ENCODE assay signal across 10 cellular contexts in the genomic region with DNA sequence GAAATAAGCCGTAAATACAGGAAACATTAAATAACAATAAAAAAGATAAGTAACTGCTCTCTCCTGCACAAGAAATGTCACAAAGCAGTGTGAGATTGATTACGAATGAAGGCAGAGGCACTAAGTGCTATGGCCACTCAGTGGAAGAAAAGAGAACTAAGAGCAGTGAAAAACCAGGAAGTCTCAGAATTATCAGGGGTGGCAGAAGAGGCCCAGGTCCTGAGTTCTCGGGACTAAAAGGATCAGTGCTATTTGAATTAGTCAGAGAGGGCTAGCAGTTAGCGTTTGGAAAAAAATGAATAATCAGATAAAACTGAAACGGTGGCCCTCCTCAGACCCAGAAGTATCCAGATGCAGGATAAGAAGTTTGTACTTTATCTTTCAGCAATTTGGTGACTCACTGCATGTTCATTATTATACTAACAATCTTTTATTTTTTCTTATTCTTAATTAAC.
DNase-seq lines count a peak whose midpoint lies in the region; ATAC-seq and TF ChIP-seq lines count a peak whose summit lies in the region.
"Had no signal": no experiment of that assay in that cellular context is flagged by ENCODE, and none has a peak within 500 bp of the region (broad histone marks: within the 10 kb centered on the region; RNA-seq: fewer than 3 reads in every experiment).

No MANE protein-coding gene starts in this region.

- H3K4me3 Mint-ChIP-seq in CD8-positive, alpha-beta T cell: no peak overlapping the region

- H3K4me3 ChIP-seq in SK-N-SH (ENCODE audit: low read depth in 2 of 2, low read length in 1 of 2): no peak overlapping the region
- H3K4me3 ChIP-seq in left ventricle myocardium inferior: no peak overlapping the region
- no peak overlapping the region for H3K4me3 ChIP-seq in CD8-positive, alpha-beta T cell (ENCODE audit: low read depth, low read length)
- H3K4me3 ChIP-seq: dorsolateral prefrontal cortex had no signal

- H3K36me3 ChIP-seq in SK-N-SH (replicated peaks in 1 of 2; ENCODE audit: control insufficient read depth in 1 of 2, insufficient read depth in 2 of 2, low read length in 1 of 2): no peaks in the 10 kb centered on the region
- H3K36me3 ChIP-seq in left ventricle myocardium inferior: no peaks in the 10 kb centered on the region
- no peaks in the 10 kb centered on the region for H3K36me3 ChIP-seq in CD8-positive, alpha-beta T cell (ENCODE audit: insufficient read depth, low read length)

- ATAC-seq in Right ventricle myocardium superior (ENCODE audit: poor library complexity): peak; percentile 56
- no peak for ATAC-seq in CD8-positive, alpha-beta T cell
- ATAC-seq in GM19455 (IDR thresholded peaks at IDR 0.05; ENCODE audit: unreplicated experiment): no peak
- ATAC-seq in HG02840 (IDR thresholded peaks at IDR 0.05; ENCODE audit: low FRiP score, unreplicated experiment): no peak
- no peak for ATAC-seq in HG02884 (IDR thresholded peaks at IDR 0.05; ENCODE audit: unreplicated experiment)
- ATAC-seq: activated CD4-positive, CD25-positive, alpha-beta regulatory T cell treated with anti-CD3 and anti-CD28 coated beads, Interleukin-2, amount 50 U/mL, for 24 hours had no signal

- no peaks in the 10 kb centered on the region for H3K27me3 Mint-ChIP-seq in CD8-positive, alpha-beta T cell (ENCODE audit: low read depth)

- no peaks in the 10 kb centered on the region for H4K20me1 ChIP-seq in SK-N-SH (ENCODE audit: insufficient read depth)

- H3K4me2 ChIP-seq in SK-N-SH: peak overlapping the region; percentile 34; the same call in 1 of the 2 replicates

- intact Hi-C loops in Right ventricle myocardium superior (cut with DNase I): no loop called here
- intact Hi-C loops in cardiac septum (cut with DNase I): no loop called here
- intact Hi-C loops in left ventricle myocardium inferior (cut with micrococcal nuclease): no loop called here
- intact Hi-C loops in CD8-positive, alpha-beta T cell (cut with DNase I, micrococcal nuclease): loop anchor here in 1 of 2 experiments (5.0 kb wide), 1 partner anchor 1151 kb away; no protein-coding TSS in a partner anchor

- no peak for DNase-seq in Right ventricle myocardium superior
- no peak for DNase-seq in cardiac septum (ENCODE audit: low spot score)
- no peak for DNase-seq in SK-N-SH
- DNase-seq in left ventricle myocardium inferior: no peak
- DNase-seq in CD8-positive, alpha-beta T cell: no peak
- DNase-seq: dorsolateral prefrontal cortex had no signal

- POLR2A ChIA-PET in SK-N-SH (lab: Yijun Ruan, JAX): no interaction called here
- POLR2A ChIA-PET in CD8-positive, alpha-beta T cell (lab: Charles Lee): no interaction called here

- H3K36me3 Mint-ChIP-seq in CD8-positive, alpha-beta T cell: no peaks in the 10 kb centered on the region

- 31% methylated on average over 5 of the region's 5 CpGs for WGBS in SK-N-SH (ENCODE audit: low lambda C conversion rate)

- CTCF ChIA-PET in SK-N-SH (lab: Yijun Ruan, JAX): no interaction called here
- CTCF ChIA-PET in CD8-positive, alpha-beta T cell (lab: Charles Lee): no interaction called here

- no peaks in the 10 kb centered on the region for H3K79me2 ChIP-seq in SK-N-SH (ENCODE audit: insufficient read depth)

- TF ChIP-seq EP300 in SK-N-SH (IDR thresholded peaks at IDR 0.05; ENCODE audit: borderline replicate concordance in 1 of 2, low read depth in 1 of 2, low read length in 1 of 2): peak in 1 of 2 experiments; percentile 32; a peak in 1 of 4 replicates

- peaks cover 14% of the 10 kb centered on the region for H3F3A ChIP-seq in SK-N-SH (replicated peaks; ENCODE audit: insufficient read depth)

- no peaks in the 10 kb centered on the region for H3K4me1 Mint-ChIP-seq in CD8-positive, alpha-beta T cell (ENCODE audit: low read depth)

- H3K9ac ChIP-seq in SK-N-SH: no peak overlapping the region

- no peak for TF ChIP-seq RAD21 in SK-N-SH (IDR thresholded peaks at IDR 0.05; ENCODE audit: low read length)

- no peaks in the 10 kb centered on the region for H3K9me2 ChIP-seq in SK-N-SH

- peaks cover 0 to 12% of the 10 kb centered on the region in 2 experiments; a peak in 3 of 4 replicates for H3K4me1 ChIP-seq in SK-N-SH (ENCODE audit: control insufficient read depth in 1 of 2, insufficient read depth in 2 of 2, low read depth in 1 of 2, low read length in 1 of 2)
- peaks cover 15% of the 10 kb centered on the region for H3K4me1 ChIP-seq in left ventricle myocardium inferior
- H3K4me1 ChIP-seq in CD8-positive, alpha-beta T cell (ENCODE audit: insufficient read depth, low read length): no peaks in the 10 kb centered on the region

- TF ChIP-seq CTCF in SK-N-SH (IDR thresholded peaks at IDR 0.05): peak; percentile 19
- no peak for TF ChIP-seq CTCF in left ventricle myocardium inferior (IDR thresholded peaks at IDR 0.05; ENCODE audit: borderline replicate concordance)
- TF ChIP-seq CTCF in CD8-positive, alpha-beta T cell (IDR thresholded peaks at IDR 0.05): no peak

- peak overlapping the region in 1 of 2 experiments; percentile 62; a peak in 2 of 4 replicates for H3K27ac ChIP-seq in SK-N-SH (ENCODE audit: low read depth in 2 of 2, low read length in 1 of 2)
- H3K27ac ChIP-seq in left ventricle myocardium inferior (replicated peaks): peak overlapping the region; percentile 3
- no peak overlapping the region for H3K27ac ChIP-seq in CD8-positive, alpha-beta T cell (ENCODE audit: low read depth, low read length)
- H3K27ac ChIP-seq: dorsolateral prefrontal cortex had no signal

- H3K9me3 ChIP-seq in SK-N-SH (no peaks in the 10 kb centered on the region), left ventricle myocardium inferior (replicated peaks) (no peaks in the 10 kb centered on the region)
- no peaks in the 10 kb centered on the region for H3K9me3 ChIP-seq in CD8-positive, alpha-beta T cell (ENCODE audit: low read length)

- H3K27me3 ChIP-seq in SK-N-SH (ENCODE audit: insufficient read depth) (no peaks in the 10 kb centered on the region), left ventricle myocardium inferior (ENCODE audit: low read depth) (no peaks in the 10 kb centered on the region)
- H3K27me3 ChIP-seq in CD8-positive, alpha-beta T cell (ENCODE audit: insufficient read depth, low read length): no peaks in the 10 kb centered on the region
- H3K27me3 ChIP-seq: dorsolateral prefrontal cortex had no signal

- H3K9me3 Mint-ChIP-seq in CD8-positive, alpha-beta T cell: no peaks in the 10 kb centered on the region

- H3K27ac Mint-ChIP-seq in CD8-positive, alpha-beta T cell: no peak overlapping the region

- peak overlapping the region; percentile 69; the same call in 1 of the 2 replicates for H2AFZ ChIP-seq in SK-N-SH (ENCODE audit: low read depth)

TF ChIP-seq in SK-N-SH, 30 proteins besides CTCF, POLR2A, EP300 and RAD21:
- TF ChIP-seq FOSL2 (IDR thresholded peaks at IDR 0.05; ENCODE audit: borderline replicate concordance, low read depth): peak; percentile 38; the same call in 1 of the 2 replicates
- peak; percentile 27; the same call in 1 of the 2 replicates for TF ChIP-seq JUND (IDR thresholded peaks at IDR 0.05)
- peak; percentile 61 for TF ChIP-seq TCF12 (IDR thresholded peaks at IDR 0.05)
- TF ChIP-seq, protein P1, sequence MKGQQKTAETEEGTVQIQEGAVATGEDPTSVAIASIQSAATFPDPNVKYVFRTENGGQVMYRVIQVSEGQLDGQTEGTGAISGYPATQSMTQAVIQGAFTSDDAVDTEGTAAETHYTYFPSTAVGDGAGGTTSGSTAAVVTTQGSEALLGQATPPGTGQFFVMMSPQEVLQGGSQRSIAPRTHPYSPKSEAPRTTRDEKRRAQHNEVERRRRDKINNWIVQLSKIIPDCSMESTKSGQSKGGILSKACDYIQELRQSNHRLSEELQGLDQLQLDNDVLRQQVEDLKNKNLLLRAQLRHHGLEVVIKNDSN (IDR thresholded peaks at IDR 0.05; ENCODE audit: borderline replicate concordance, low read depth): no peak
- TF ChIP-seq SMC3 (IDR thresholded peaks at IDR 0.05; ENCODE audit: low read depth, low read length): no peak
- TF ChIP-seq ELF1 (IDR thresholded peaks at IDR 0.05): 0 out of 2 replicates have a peak, but pooled peaks have one; percentile 54
- no peak for TF ChIP-seq RXRA (IDR thresholded peaks at IDR 0.05; ENCODE audit: borderline replicate concordance, low read depth)
- TF ChIP-seq, protein P2, sequence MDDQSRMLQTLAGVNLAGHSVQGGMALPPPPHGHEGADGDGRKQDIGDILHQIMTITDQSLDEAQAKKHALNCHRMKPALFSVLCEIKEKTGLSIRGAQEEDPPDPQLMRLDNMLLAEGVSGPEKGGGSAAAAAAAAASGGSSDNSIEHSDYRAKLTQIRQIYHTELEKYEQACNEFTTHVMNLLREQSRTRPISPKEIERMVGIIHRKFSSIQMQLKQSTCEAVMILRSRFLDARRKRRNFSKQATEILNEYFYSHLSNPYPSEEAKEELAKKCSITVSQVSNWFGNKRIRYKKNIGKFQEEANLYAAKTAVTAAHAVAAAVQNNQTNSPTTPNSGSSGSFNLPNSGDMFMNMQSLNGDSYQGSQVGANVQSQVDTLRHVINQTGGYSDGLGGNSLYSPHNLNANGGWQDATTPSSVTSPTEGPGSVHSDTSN (IDR thresholded peaks at IDR 0.05): peak; percentile 17; the same call in 1 of the 2 replicates
